ENCODE assay signal across 8 cellular contexts in the genomic region with DNA sequence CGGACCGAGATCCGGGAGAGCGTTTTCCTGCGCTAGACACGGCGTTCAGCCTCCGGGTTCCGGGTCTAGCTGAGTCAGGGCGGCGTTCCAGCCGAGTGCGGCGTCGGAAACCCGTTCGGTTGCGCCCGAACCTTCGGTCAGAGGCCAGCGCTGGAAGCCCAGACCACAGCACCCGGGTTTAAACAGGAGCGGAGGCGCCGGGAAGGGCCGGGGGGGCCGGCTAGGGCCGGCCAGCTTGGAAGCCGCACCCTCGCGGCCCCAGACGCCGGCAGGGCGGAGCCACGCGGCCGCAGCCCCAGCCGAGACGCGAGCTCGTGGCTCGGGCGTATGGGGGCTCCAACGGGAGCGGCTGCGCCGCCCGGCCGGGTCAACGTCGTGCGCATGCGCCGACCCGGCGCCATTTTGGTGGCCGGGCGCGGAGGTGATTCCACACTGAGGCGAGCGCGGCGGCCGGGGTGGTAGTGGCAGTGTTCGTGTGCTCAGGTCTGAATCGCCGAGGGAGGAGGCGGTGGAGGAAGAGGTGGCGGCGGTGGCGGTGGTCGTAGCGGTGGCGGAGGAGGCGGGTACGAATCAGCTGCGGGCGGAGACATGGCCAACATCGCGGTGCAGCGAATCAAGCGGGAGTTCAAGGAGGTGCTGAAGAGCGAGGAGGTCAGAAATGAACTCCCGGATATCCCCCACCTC. TPM values are rescaled to one million over a fixed set of nuclear protein-coding genes. Genes with fewer than 3 reads are reported as not detected.
DNase-seq lines count a peak whose midpoint lies in the region; ATAC-seq and TF ChIP-seq lines count a peak whose summit lies in the region.

A gene with protein sequence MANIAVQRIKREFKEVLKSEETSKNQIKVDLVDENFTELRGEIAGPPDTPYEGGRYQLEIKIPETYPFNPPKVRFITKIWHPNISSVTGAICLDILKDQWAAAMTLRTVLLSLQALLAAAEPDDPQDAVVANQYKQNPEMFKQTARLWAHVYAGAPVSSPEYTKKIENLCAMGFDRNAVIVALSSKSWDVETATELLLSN (plus strand): TSS at position 397 of the 684 bp plus-strand sequence. CDS start 192 bp downstream, at position 589.

- H3K4me3 ChIP-seq in kidney epithelial cell (ENCODE audit: low read depth, low read length): peak within 1 kb of the TSS; percentile 84

- no peak for TF ChIP-seq CTCF in kidney epithelial cell (IDR thresholded peaks at IDR 0.05; ENCODE audit: insufficient read depth, low read length, poor library complexity, severe bottlenecking)

- no peaks in the 10 kb centered on the region for H3K36me3 ChIP-seq in kidney epithelial cell (ENCODE audit: control insufficient read depth, insufficient read depth, low read length)

- ATAC-seq in GM19023 (IDR thresholded peaks at IDR 0.05; ENCODE audit: unreplicated experiment): peak; percentile 91
- peak; percentile 82 for ATAC-seq in HG03196 (IDR thresholded peaks at IDR 0.05; ENCODE audit: unreplicated experiment)

- DNase-seq in AG08395 (ENCODE audit: low spot score) (peak; percentile 97), NCI-H345 (lab: John Stamatoyannopoulos, UW) (peak; percentile 85), cerebellum (ENCODE audit: low spot score) (peak; percentile 93), kidney epithelial cell (ENCODE audit: low read depth) (no peak)
- DNase-seq in activated CD4-positive, alpha-beta T cell treated with anti-CD3 and anti-CD28 coated beads for 1 hour: peak; percentile 84
- peak; percentile 76 to 85 for DNase-seq in stimulated activated CD4-positive, alpha-beta T cell treated with anti-CD3 and anti-CD28 coated beads, Interleukin-15, amount 100 ng/mL, for 48 hours (ENCODE audit: low read depth in 2 of 2)

- H3K27me3 ChIP-seq in kidney epithelial cell (ENCODE audit: control insufficient read depth, insufficient read depth, low read length): no peaks in the 10 kb centered on the region

RNA-seq across cellular contexts. Expression of the gene that starts here (rescaled TPM):
- total RNA-seq in cerebellum (60.8 TPM), kidney epithelial cell (24.9 and 28.3 TPM in 2 replicates)
